16 cellular contexts compared by ENCODE assay signal in the genomic region with DNA sequence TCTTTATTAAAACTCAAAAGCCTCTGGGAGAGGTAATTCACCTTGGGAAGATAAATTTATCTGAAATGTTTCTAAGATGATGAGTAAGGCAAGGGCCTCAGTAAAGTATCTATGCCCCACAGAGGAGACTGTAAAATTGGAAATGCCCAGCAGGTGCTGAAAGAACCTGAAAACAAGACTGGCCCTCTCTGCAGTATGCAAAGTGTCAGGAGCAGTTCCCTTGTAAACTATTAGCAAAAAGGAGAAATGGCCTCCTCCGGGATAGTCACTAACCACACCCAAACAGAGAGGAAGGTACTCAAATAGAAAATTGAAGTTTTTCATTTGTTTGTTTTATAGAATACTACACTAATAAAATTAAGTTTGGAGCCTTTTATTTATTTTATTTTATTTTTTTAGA.
DNase-seq lines count a peak whose midpoint lies in the region; ATAC-seq, FAIRE-seq and TF ChIP-seq lines count a peak whose summit lies in the region.
"Had no signal": no experiment of that assay in that cellular context is flagged by ENCODE, and none has a peak within 500 bp of the region (broad histone marks: within the 10 kb centered on the region; RNA-seq: fewer than 3 reads in every experiment).

No MANE protein-coding gene starts in this region.

- no peak overlapping the region for H3K9ac ChIP-seq in K562 (ENCODE audit: insufficient read depth in 1 of 2, low read depth in 2 of 2, low read length in 2 of 2)

- no peak for TF ChIP-seq RAD21 in K562 (CRISPR knock-in tag; conservative IDR thresholded peaks at IDR 0.05 in 1 of 2, IDR thresholded peaks at IDR 0.05 in 1 of 2)

- DNase-seq in K562 (ENCODE audit: extremely low read depth in 1 of 4, low spot score in 3 of 4): no peak
- no peak for DNase-seq in NCI-H1694 treated with DMSO at 0.1 percent for 48 hours (lab: John Stamatoyannopoulos, UW)
- DNase-seq in activated naive CD8-positive, alpha-beta T cell treated with anti-CD3 and anti-CD28 coated beads, Interleukin-2, amount 50 U/mL, for 24 hours: no peak
- no peak for DNase-seq in suprapubic skin (ENCODE audit: low spot score in 2 of 2)
- no peak for DNase-seq in Ammon's horn (ENCODE audit: low spot score)
- DNase-seq: activated T-cell treated with anti-CD3 and anti-CD28 coated beads, Interleukin-2, amount 50 U/mL, for 72 hours; CD4-positive, alpha-beta memory T cell; erythroblast; natural killer cell; NCI-H1092 treated with DMSO at 0.1 percent for 48 hours; PC-9; T1000 had no signal

- TF ChIP-seq EP300 in K562 (IDR thresholded peaks at IDR 0.05; ENCODE audit: low read length): no peak
- no peak for TF ChIP-seq EP300 in suprapubic skin (IDR thresholded peaks at IDR 0.05)

- POLR2A ChIA-PET in K562 (lab: Yijun Ruan, JAX): no interaction called here

- intact Hi-C loops in K562 (cut with micrococcal nuclease): no loop called here

- H3K9me3 Mint-ChIP-seq in activated naive CD8-positive, alpha-beta T cell treated with anti-CD3 and anti-CD28 coated beads, Interleukin-2, amount 50 U/mL, for 24 hours: no peaks in the 10 kb centered on the region
- H3K9me3 Mint-ChIP-seq: activated T-cell treated with anti-CD3 and anti-CD28 coated beads, Interleukin-2, amount 50 U/mL, for 72 hours had no signal

- H3K36me3 ChIP-seq in K562 (ENCODE audit: control insufficient read depth, insufficient read depth, low read length) (no peaks in the 10 kb centered on the region), suprapubic skin (no peaks in the 10 kb centered on the region)
- H3K36me3 ChIP-seq: breast epithelium had no signal

- ATAC-seq in GM19025 (IDR thresholded peaks at IDR 0.05; ENCODE audit: low read depth, unreplicated experiment) (peak; percentile 71), GM21825 (IDR thresholded peaks at IDR 0.05; ENCODE audit: unreplicated experiment) (peak; percentile 72), HG03354 (IDR thresholded peaks at IDR 0.05; ENCODE audit: poor library complexity, severe bottlenecking, unreplicated experiment) (peak; percentile 85), K562 (peak; percentile 36; the same call in 2 of the 3 replicates)
- no peak for ATAC-seq in activated naive CD8-positive, alpha-beta T cell treated with anti-CD3 and anti-CD28 coated beads, Interleukin-2, amount 50 U/mL, for 24 hours
- ATAC-seq: activated T-cell treated with anti-CD3 and anti-CD28 coated beads, Interleukin-2, amount 50 U/mL, for 72 hours; natural killer cell had no signal

- no peaks in the 10 kb centered on the region for H3K79me2 ChIP-seq in K562 (ENCODE audit: control insufficient read depth, insufficient read depth, low read length)

- FAIRE-seq in K562 (lab: Jason Lieb, UNC): no peak

- TF ChIP-seq POLR2A in K562 (conservative IDR thresholded peaks at IDR 0.05): no peak
- no peak for TF ChIP-seq POLR2A in suprapubic skin (IDR thresholded peaks at IDR 0.05)

- H3K9me3 ChIP-seq in K562 (replicated peaks; ENCODE audit: control insufficient read depth, insufficient read depth, low read depth, low read length) (no peaks in the 10 kb centered on the region), suprapubic skin (no peaks in the 10 kb centered on the region)
- H3K9me3 ChIP-seq: breast epithelium had no signal

- TF ChIP-seq CTCF in K562 (IDR thresholded peaks at IDR 0.05 in 2 of 3, conservative IDR thresholded peaks at IDR 0.05 in 1 of 3; ENCODE audit: insufficient read depth in 2 of 3, low read depth in 1 of 3, low read length in 3 of 3) (no peak), suprapubic skin (IDR thresholded peaks at IDR 0.05) (no peak)

- H3K27ac Mint-ChIP-seq in activated naive CD8-positive, alpha-beta T cell treated with anti-CD3 and anti-CD28 coated beads, Interleukin-2, amount 50 U/mL, for 24 hours: no peak overlapping the region
- H3K27ac Mint-ChIP-seq: activated T-cell treated with anti-CD3 and anti-CD28 coated beads, Interleukin-2, amount 50 U/mL, for 72 hours; CD4-positive, alpha-beta memory T cell; natural killer cell had no signal

- whole genome bisulfite sequencing in K562 (ENCODE audit: insufficient coverage, low coverage, missing lambda C conversion rate): 5% methylated on average over 1 of the region's 1 CpG
- WGBS in suprapubic skin: 85% methylated on average over 1 of the region's 1 CpG

- H3K4me3 Mint-ChIP-seq in activated naive CD8-positive, alpha-beta T cell treated with anti-CD3 and anti-CD28 coated beads, Interleukin-2, amount 50 U/mL, for 24 hours: no peak overlapping the region
- H3K4me3 Mint-ChIP-seq: activated T-cell treated with anti-CD3 and anti-CD28 coated beads, Interleukin-2, amount 50 U/mL, for 72 hours; CD4-positive, alpha-beta memory T cell; natural killer cell had no signal

- no peaks in the 10 kb centered on the region for H3K9me1 ChIP-seq in K562 (ENCODE audit: control insufficient read depth, insufficient read depth, low read length)

- H3K27ac ChIP-seq in K562 (ENCODE audit: extremely low read depth, low read depth, low read length) (no peak overlapping the region), suprapubic skin (no peak overlapping the region)
- H3K27ac ChIP-seq: breast epithelium, PC-9 had no signal

- H3K4me2 ChIP-seq in K562 (ENCODE audit: insufficient read depth, low read length): no peak overlapping the region
- H3K4me2 ChIP-seq: PC-9 had no signal

- no TSS peak for BruUV-seq in K562 (replicated peaks; lab: Mats Ljungman, UMichigan)

- no peaks in the 10 kb centered on the region for H3K4me1 Mint-ChIP-seq in activated naive CD8-positive, alpha-beta T cell treated with anti-CD3 and anti-CD28 coated beads, Interleukin-2, amount 50 U/mL, for 24 hours
- H3K4me1 Mint-ChIP-seq: CD4-positive, alpha-beta memory T cell; natural killer cell had no signal

- H3K4me1 ChIP-seq in K562 (replicated peaks in 1 of 2; ENCODE audit: control insufficient read depth in 2 of 2, insufficient read depth in 2 of 2, low read length in 2 of 2): no peaks in the 10 kb centered on the region
- H3K4me1 ChIP-seq in suprapubic skin: no peaks in the 10 kb centered on the region
- H3K4me1 ChIP-seq: breast epithelium had no signal

- H3K27me3 ChIP-seq in K562 (ENCODE audit: control insufficient read depth in 2 of 2, insufficient read depth in 2 of 2, low read length in 2 of 2): peaks cover 6 to 30% of the 10 kb centered on the region in 2 experiments
- no peaks in the 10 kb centered on the region for H3K27me3 ChIP-seq in suprapubic skin
- H3K27me3 ChIP-seq: breast epithelium had no signal

- in situ Hi-C loops in K562 (cut with MboI): no loop called here

- H3K27me3 Mint-ChIP-seq in activated naive CD8-positive, alpha-beta T cell treated with anti-CD3 and anti-CD28 coated beads, Interleukin-2, amount 50 U/mL, for 24 hours: no peaks in the 10 kb centered on the region
- H3K27me3 Mint-ChIP-seq: CD4-positive, alpha-beta memory T cell had no signal

- CTCF ChIA-PET in K562 (lab: Yijun Ruan, JAX; ENCODE audit: low intra/inter-chr PET ratio): no interaction called here

- H2AFZ ChIP-seq in K562 (ENCODE audit: low read depth, low read length): no peak overlapping the region
- H2AFZ ChIP-seq: PC-9 had no signal

- H4K20me1 ChIP-seq in K562 (replicated peaks; ENCODE audit: control insufficient read depth, insufficient read depth, low read length): 0 out of 2 replicates have a peak, but pooled peaks cover 4% of the 10 kb centered on the region

- H3K36me3 Mint-ChIP-seq in activated naive CD8-positive, alpha-beta T cell treated with anti-CD3 and anti-CD28 coated beads, Interleukin-2, amount 50 U/mL, for 24 hours (ENCODE audit: low read depth): no peaks in the 10 kb centered on the region
- H3K36me3 Mint-ChIP-seq: CD4-positive, alpha-beta memory T cell; natural killer cell had no signal

- H3K4me3 ChIP-seq in K562 (no peak overlapping the region), suprapubic skin (no peak overlapping the region)
- H3K4me3 ChIP-seq: breast epithelium, PC-9 had no signal

TF ChIP-seq in K562, 482 proteins besides CTCF, POLR2A, EP300 and RAD21:
- TF ChIP-seq ELF2 (CRISPR knock-in tag; IDR thresholded peaks at IDR 0.05) (no peak), PHF21A (IDR thresholded peaks at IDR 0.05; ENCODE audit: borderline replicate concordance, low read depth) (no peak), CREB1 (IDR thresholded peaks at IDR 0.05) (no peak), CREB1 (CRISPR knock-in tag; IDR thresholded peaks at IDR 0.05) (no peak), CCNT2 (IDR thresholded peaks at IDR 0.05; ENCODE audit: borderline replicate concordance, extremely low read depth, insufficient read length, low read depth, low read length) (no peak), ILF3 (IDR thresholded peaks at IDR 0.05; ENCODE audit: borderline replicate concordance) (no peak), XRCC5 (IDR thresholded peaks at IDR 0.05; ENCODE audit: low read depth, low read length) (no peak), ARID1B (IDR thresholded peaks at IDR 0.05) (no peak)
- TF ChIP-seq, protein P1, sequence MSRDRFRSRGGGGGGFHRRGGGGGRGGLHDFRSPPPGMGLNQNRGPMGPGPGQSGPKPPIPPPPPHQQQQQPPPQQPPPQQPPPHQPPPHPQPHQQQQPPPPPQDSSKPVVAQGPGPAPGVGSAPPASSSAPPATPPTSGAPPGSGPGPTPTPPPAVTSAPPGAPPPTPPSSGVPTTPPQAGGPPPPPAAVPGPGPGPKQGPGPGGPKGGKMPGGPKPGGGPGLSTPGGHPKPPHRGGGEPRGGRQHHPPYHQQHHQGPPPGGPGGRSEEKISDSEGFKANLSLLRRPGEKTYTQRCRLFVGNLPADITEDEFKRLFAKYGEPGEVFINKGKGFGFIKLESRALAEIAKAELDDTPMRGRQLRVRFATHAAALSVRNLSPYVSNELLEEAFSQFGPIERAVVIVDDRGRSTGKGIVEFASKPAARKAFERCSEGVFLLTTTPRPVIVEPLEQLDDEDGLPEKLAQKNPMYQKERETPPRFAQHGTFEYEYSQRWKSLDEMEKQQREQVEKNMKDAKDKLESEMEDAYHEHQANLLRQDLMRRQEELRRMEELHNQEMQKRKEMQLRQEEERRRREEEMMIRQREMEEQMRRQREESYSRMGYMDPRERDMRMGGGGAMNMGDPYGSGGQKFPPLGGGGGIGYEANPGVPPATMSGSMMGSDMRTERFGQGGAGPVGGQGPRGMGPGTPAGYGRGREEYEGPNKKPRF (IDR thresholded peaks at IDR 0.05; ENCODE audit: low read depth, low read length): no peak
